12 cellular contexts compared by ENCODE assay signal in the genomic region with DNA sequence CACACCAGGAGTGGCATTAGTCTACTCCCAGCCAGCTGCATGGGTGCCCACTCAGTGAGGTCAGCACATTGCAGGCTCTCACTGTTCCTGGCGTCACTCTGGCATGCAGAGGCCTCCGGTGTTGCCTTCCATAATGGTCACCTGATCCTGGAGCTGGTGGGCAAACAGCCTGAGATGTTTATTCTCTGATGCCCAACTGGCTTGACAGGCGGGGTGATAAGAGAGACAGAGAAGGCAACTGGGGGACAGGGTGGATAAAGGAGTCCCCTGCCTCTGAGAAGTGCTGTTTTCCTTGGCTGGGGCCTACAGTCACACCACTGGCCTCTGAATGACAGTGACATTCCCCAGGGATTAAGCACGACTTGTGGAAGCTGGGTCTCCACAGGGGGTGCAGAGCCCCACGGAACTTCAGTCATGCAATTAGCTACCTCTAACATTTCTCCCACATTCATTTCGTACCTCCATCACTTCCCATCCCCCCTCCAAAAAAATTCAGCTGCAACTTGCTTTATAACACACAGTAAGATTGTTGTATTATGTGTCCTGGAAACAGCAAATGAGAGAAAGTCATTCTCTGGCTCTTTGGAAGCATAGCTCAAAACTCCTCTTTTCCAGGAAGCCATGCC. TPM values are rescaled to one million over a fixed set of nuclear protein-coding genes. Genes with fewer than 3 reads are reported as not detected.
A peak's percentile ranks its signal among the peaks of the same experiment; 100 is the strongest.
DNase-seq lines count a peak whose midpoint lies in the region; ATAC-seq, FAIRE-seq and TF ChIP-seq lines count a peak whose summit lies in the region.
"Had no signal": no experiment of that assay in that cellular context is flagged by ENCODE, and none has a peak within 500 bp of the region (broad histone marks: within the 10 kb centered on the region; RNA-seq: fewer than 3 reads in every experiment).

No MANE protein-coding gene starts in this region.

- no peak overlapping the region for H2BK120ac ChIP-seq in IMR-90 (ENCODE audit: low read depth, low read length)

- CTCF ChIA-PET in IMR-90 (lab: Yijun Ruan, JAX) (interaction anchor here (1.0 kb wide), 1 partner anchor 20 kb away, joined by 4 read pairs; no protein-coding TSS in a partner anchor), K562 (lab: Yijun Ruan, JAX; ENCODE audit: low intra/inter-chr PET ratio) (no interaction called here)

- no peak overlapping the region for H2AK9ac ChIP-seq in IMR-90 (replicated peaks; ENCODE audit: low read depth, low read length, poor library complexity)

- DNase-seq in IMR-90 (no peak), K562 (ENCODE audit: extremely low read depth in 1 of 4, low spot score in 3 of 4) (no peak), left kidney (ENCODE audit: low read depth, low spot score) (peak; percentile 83), tibial artery (no peak), NCI-H526 treated with DMSO at 0.1 percent for 48 hours (lab: John Stamatoyannopoulos, UW) (no peak), pancreas (no peak), NCI-H128 (lab: John Stamatoyannopoulos, UW; ENCODE audit: unreplicated experiment) (no peak), RPMI8226 (no peak)
- DNase-seq: activated CD4-positive, alpha-beta T cell treated with anti-CD3 and anti-CD28 coated beads for 4 hours; CD8-positive, alpha-beta T cell; T-helper 17 cell had no signal

- peak overlapping the region; percentile 59 for H3K23ac ChIP-seq in IMR-90 (ENCODE audit: low read depth, low read length)

- H3K79me1 ChIP-seq in IMR-90 (ENCODE audit: low read depth in 1 of 2, low read length in 2 of 2): no peaks in the 10 kb centered on the region

- H3K4me2 ChIP-seq in IMR-90 (ENCODE audit: low read depth, low read length): no peak overlapping the region
- H3K4me2 ChIP-seq in K562 (ENCODE audit: insufficient read depth, low read length): no peak overlapping the region; the same call in 1 of the 2 replicates

- H3K18ac ChIP-seq in IMR-90 (ENCODE audit: low read depth, low read length): no peak overlapping the region

- no peak overlapping the region for H4K91ac ChIP-seq in IMR-90 (ENCODE audit: insufficient read depth, low read depth, low read length)

- no CpG with 5 or more reads among the region's 6 CpGs for WGBS in IMR-90 (ENCODE audit: extremely low coverage in 2 of 2, insufficient read length in 1 of 2), 2 experiments
- 54% methylated on average over 5 of the region's 6 CpGs for WGBS in K562 (ENCODE audit: insufficient coverage, low coverage, missing lambda C conversion rate)
- WGBS in pancreas, 2 donors: 58 to 64% methylated on average over 6 of the region's 6 CpGs

- no peak for TF ChIP-seq RAD21 in IMR-90 (IDR thresholded peaks at IDR 0.05; ENCODE audit: low read length)
- TF ChIP-seq RAD21 in K562 (CRISPR knock-in tag; conservative IDR thresholded peaks at IDR 0.05 in 1 of 2, IDR thresholded peaks at IDR 0.05 in 1 of 2): no peak

- no peak overlapping the region for H3K4ac ChIP-seq in IMR-90 (ENCODE audit: low read depth, low read length)

- intact Hi-C loops in IMR-90 (cut with micrococcal nuclease): no loop called here
- intact Hi-C loops in K562 (cut with micrococcal nuclease): no loop called here
- intact Hi-C loops in tibial artery (cut with DNase I; ENCODE audit: low total_unique reads): no loop called here
- intact Hi-C loops in pancreas (cut with DNase I): no loop called here

- TF ChIP-seq EP300 in K562 (IDR thresholded peaks at IDR 0.05; ENCODE audit: low read length): no peak

- H3K27ac ChIP-seq in IMR-90 (ENCODE audit: insufficient read depth, low read length): no peak overlapping the region
- H3K27ac ChIP-seq in K562 (ENCODE audit: extremely low read depth, low read depth, low read length): no peak overlapping the region
- H3K27ac ChIP-seq in tibial artery: peak overlapping the region; percentile 23 to 54
- H3K27ac ChIP-seq in pancreas: no peak overlapping the region

- H2BK5ac ChIP-seq in IMR-90 (ENCODE audit: low read depth, low read length, poor library complexity, severe bottlenecking): no peak overlapping the region

- in situ Hi-C loops in IMR-90 (cut with MboI; ENCODE audit: low sequenced_read_pairs) (no loop called here), K562 (cut with MboI) (no loop called here)

- no peak overlapping the region for H3K56ac ChIP-seq in IMR-90 (ENCODE audit: extremely low read depth, insufficient read depth, low read length)

- TF ChIP-seq CTCF in IMR-90 (conservative IDR thresholded peaks at IDR 0.05; ENCODE audit: low read depth, low read length): no peak
- no peak for TF ChIP-seq CTCF in K562 (IDR thresholded peaks at IDR 0.05 in 2 of 3, conservative IDR thresholded peaks at IDR 0.05 in 1 of 3; ENCODE audit: insufficient read depth in 2 of 3, low read depth in 1 of 3, low read length in 3 of 3)
- no peak for TF ChIP-seq CTCF in tibial artery (IDR thresholded peaks at IDR 0.05)
- TF ChIP-seq CTCF in pancreas (IDR thresholded peaks at IDR 0.05): no peak

- no peak overlapping the region for H4K5ac ChIP-seq in IMR-90 (ENCODE audit: low read depth, low read length)

- H3K27me3 ChIP-seq in IMR-90 (ENCODE audit: control insufficient read depth, insufficient read depth, low read length) (peaks cover 9% of the 10 kb centered on the region; the same call in 1 of the 2 replicates), K562 (ENCODE audit: control insufficient read depth in 2 of 2, insufficient read depth in 2 of 2, low read length in 2 of 2) (no peaks in the 10 kb centered on the region), tibial artery (no peaks in the 10 kb centered on the region), pancreas (peaks cover 0 to 5% (median 0%) of the 10 kb centered on the region in 4 donors)

- H2AFZ ChIP-seq in IMR-90 (replicated peaks; ENCODE audit: low read length, poor library complexity): peak overlapping the region; percentile 77
- H2AFZ ChIP-seq in K562 (ENCODE audit: low read depth, low read length): 0 out of 2 replicates have a peak overlapping the region, but pooled peaks have one; percentile 39

- POLR2A ChIA-PET in IMR-90 (lab: Charles Lee; ENCODE audit: unreplicated experiment) (no interaction called here), K562 (lab: Yijun Ruan, JAX) (interaction anchor here (0.6 to 1.4 kb wide), 5 partner anchors 12 to 23 kb away, joined by 3 to 4 read pairs (median 3); no protein-coding TSS in a partner anchor)

- no peak overlapping the region for H2BK15ac ChIP-seq in IMR-90 (ENCODE audit: low read depth, low read length)

- H3K79me2 ChIP-seq in K562 (ENCODE audit: control insufficient read depth, insufficient read depth, low read length): no peaks in the 10 kb centered on the region

- H3K14ac ChIP-seq in IMR-90 (replicated peaks; ENCODE audit: low read depth, low read length): no peak overlapping the region

- no peaks in the 10 kb centered on the region for H3K36me3 ChIP-seq in IMR-90 (ENCODE audit: control insufficient read depth, insufficient read depth, low read length)
- no peaks in the 10 kb centered on the region for H3K36me3 ChIP-seq in K562 (ENCODE audit: control insufficient read depth, insufficient read depth, low read length)
- no peaks in the 10 kb centered on the region for H3K36me3 ChIP-seq in tibial artery
- H3K36me3 ChIP-seq in pancreas: no peaks in the 10 kb centered on the region

- H3K9me3 ChIP-seq in IMR-90 (ENCODE audit: control insufficient read depth, insufficient read depth, low read length) (no peaks in the 10 kb centered on the region), K562 (replicated peaks; ENCODE audit: control insufficient read depth, insufficient read depth, low read depth, low read length) (no peaks in the 10 kb centered on the region), tibial artery (no peaks in the 10 kb centered on the region), pancreas (no peaks in the 10 kb centered on the region)

- dilution Hi-C loops in IMR-90 (cut with HindIII; ENCODE audit: low sequenced_read_pairs, unreplicated experiment): no loop called here

- no peak for FAIRE-seq in K562 (lab: Jason Lieb, UNC)
- no peak for FAIRE-seq in pancreas (lab: Jason Lieb, UNC)

- H3K9me1 ChIP-seq in IMR-90 (ENCODE audit: insufficient read depth, low read length) (no peaks in the 10 kb centered on the region), K562 (ENCODE audit: control insufficient read depth, insufficient read depth, low read length) (no peaks in the 10 kb centered on the region)

- H3K9ac ChIP-seq in IMR-90 (ENCODE audit: low read depth, low read length) (no peak overlapping the region), K562 (ENCODE audit: insufficient read depth in 1 of 2, low read depth in 2 of 2, low read length in 2 of 2) (no peak overlapping the region; a peak in 1 of 4 replicates)

- no peak for ATAC-seq in IMR-90 (ENCODE audit: low read depth)
- no peak for ATAC-seq in K562
- no peak for ATAC-seq in pancreas
- ATAC-seq: activated T-helper 17 cell treated with anti-CD3 and anti-CD28 coated beads, Interleukin-2, amount 50 U/mL, for 72 hours; CD8-positive, alpha-beta T cell; T-helper 17 cell had no signal

- H2BK20ac ChIP-seq in IMR-90 (ENCODE audit: low read depth, low read length): no peak overlapping the region; the same call in 1 of the 2 replicates

- no TSS peak for BruUV-seq in IMR-90 (replicated peaks; lab: Mats Ljungman, UMichigan)
- no TSS peak for BruUV-seq in K562 (replicated peaks; lab: Mats Ljungman, UMichigan)

- TF ChIP-seq POLR2A in IMR-90 (IDR thresholded peaks at IDR 0.05; ENCODE audit: low read depth, low read length) (no peak), K562 (conservative IDR thresholded peaks at IDR 0.05) (no peak)

- no peak overlapping the region for H3K4me3 ChIP-seq in IMR-90 (ENCODE audit: insufficient read depth, low read depth, low read length)
- no peak overlapping the region for H3K4me3 ChIP-seq in K562
- H3K4me3 ChIP-seq in tibial artery: no peak overlapping the region
- no peak overlapping the region for H3K4me3 ChIP-seq in pancreas

- no peak overlapping the region for H4K8ac ChIP-seq in IMR-90 (ENCODE audit: low read depth in 2 of 2, low read length in 2 of 2)

- H4K20me1 ChIP-seq in IMR-90 (ENCODE audit: insufficient read depth, low read length) (no peaks in the 10 kb centered on the region), K562 (replicated peaks; ENCODE audit: control insufficient read depth, insufficient read depth, low read length) (no peaks in the 10 kb centered on the region)

- no peak overlapping the region for H2AK5ac ChIP-seq in IMR-90 (ENCODE audit: low read depth, low read length)

- H3K4me1 ChIP-seq in IMR-90 (ENCODE audit: control insufficient read depth, insufficient read depth, low read length) (peaks cover 4% of the 10 kb centered on the region; the same call in 1 of the 2 replicates), K562 (replicated peaks in 1 of 2; ENCODE audit: control insufficient read depth in 2 of 2, insufficient read depth in 2 of 2, low read length in 2 of 2) (peaks cover 0 to 11% of the 10 kb centered on the region in 2 experiments; a peak in 3 of 5 replicates), tibial artery (peaks cover 0 to 27% (median 16%) of the 10 kb centered on the region in 4 donors), pancreas (no peaks in the 10 kb centered on the region)

RNA-seq across cellular contexts. Expression of a gene that starts 7.1 kb away (rescaled TPM):
- total RNA-seq in IMR-90 (2012; rRNA removed) (under 0.01 TPM in 2 replicates), K562 (2014; rRNA removed) (2.7 and 3.0 TPM in 2 replicates), K562 (2014; rRNA removed; fragmentation: Illumina TruSeq; extraction: Trizol) (3.2 TPM in 2 replicates), K562 (2015; rRNA removed; fragmentation: Illumina TruSeq; extraction: Trizol) (3.2 and 3.4 TPM in 2 replicates), K562 (2021) (4.6 and 5.7 TPM in 2 replicates), pancreas (10 to 100 TPM in 2 of 6 donors, 1 to 10 TPM in 3, under 1 TPM in 1; 0.79 to 18.3 (median 3.6) TPM)
- polyA plus RNA-seq in IMR-90 (2012; rRNA removed) (0.09 and 0.15 TPM in 2 replicates), K562 (2011; rRNA removed) (2.6 and 3.1 TPM in 2 replicates), K562 (2014; fragmentation: Illumina TruSeq; extraction: Trizol) (4.6 and 4.8 TPM in 2 replicates), K562 (2014; fragmentation: Nextera tagmentation; extraction: Ambion mirVana) (under 1 TPM; 0.63 to 0.68 TPM), K562 (2014; rRNA removed) (3.7 and 4.7 TPM in 2 replicates), pancreas (10 to 100 TPM in 1 of 2 donors, 1 to 10 TPM in 1; 2.7 to 23.6 TPM)
- 0.03 and 0.04 TPM in 2 replicates for polyA plus RNA-seq in IMR-90 (2012; cell fraction: cytosol; rRNA removed)
- polyA plus RNA-seq in IMR-90 (2012; cell fraction: nucleus; rRNA removed; ENCODE audit: low replicate concordance): 0.05 and 0.39 TPM in 2 replicates
- total RNA-seq in K562 (2011; cell fraction: chromatin; rRNA removed; ENCODE audit: low replicate concordance): 20.1 and 23.9 TPM in 2 replicates
- total RNA-seq in K562 (2011; cell fraction: nucleolus; rRNA removed): 9.9 and 13.2 TPM in 2 replicates
- total RNA-seq in K562 (2011; cell fraction: nucleoplasm; rRNA removed): 17.7 and 34.0 TPM in 2 replicates
- 1.3 and 1.9 TPM in 2 replicates for polyA plus RNA-seq in K562 (2011; cell fraction: cytosol; rRNA removed)
- 9.8 and 13.1 TPM in 2 replicates for polyA plus RNA-seq in K562 (2011; cell fraction: nucleus; rRNA removed)
- polyA plus RNA-seq in K562 (2012): 2.8 and 4.2 TPM in 2 replicates
- 3.5 and 4.8 TPM in 2 replicates for polyA minus RNA-seq in K562 (2011; rRNA and poly(A)+ RNA removed)
- 2.2 and 3.1 TPM in 2 replicates for polyA minus RNA-seq in K562 (2011; cell fraction: cytosol; rRNA and poly(A)+ RNA removed)
- polyA minus RNA-seq in K562 (2011; cell fraction: nucleus; rRNA and poly(A)+ RNA removed): 6.5 and 9.7 TPM in 2 replicates
- total RNA-seq: T-helper 17 cell had no signal

Comparison
In these comparisons a context has a peak if more than half of its experiments do, and no peak if none do; other contexts are left out.
1. H3K27ac ChIP-seq: peak in tibial artery (2 of 2); none in IMR-90 (single experiment), K562 (single experiment) and pancreas (0 of 4).